In genomic region chr2:55995206-55995605, GRCh38 we compare ENCODE assay signal across 18 cellular contexts.
A peak's percentile ranks its signal among the peaks of the same experiment; 100 is the strongest.
DNase-seq lines count a peak whose midpoint lies in the region; ATAC-seq and TF ChIP-seq lines count a peak whose summit lies in the region.
"Had no signal": no experiment of that assay in that cellular context is flagged by ENCODE, and none has a peak within 500 bp of the region (broad histone marks: within the 10 kb centered on the region; RNA-seq: fewer than 3 reads in every experiment).

No MANE protein-coding gene starts in this region.

- DNase-seq in NCI-H1417 (lab: John Stamatoyannopoulos, UW) (peak in 2 of 3 experiments; percentile 24 to 66), NCI-H1417 treated with DMSO at 0.1 percent for 48 hours (lab: John Stamatoyannopoulos, UW) (no peak), COR-L47 (lab: John Stamatoyannopoulos, UW) (peak; percentile 48), NCI-H748 treated with DMSO at 0.1 percent for 48 hours (lab: John Stamatoyannopoulos, UW) (peak; percentile 1), fibroblast of villous mesenchyme (ENCODE audit: low read depth) (peak; percentile 12), inferior parietal cortex (ENCODE audit: extremely low spot score) (no peak), HuH-7.5 (ENCODE audit: low spot score) (no peak)
- DNase-seq: 8988T; CD8-positive, alpha-beta memory T cell; GF-D8; GOT3; KBM-7; NCI-H1048; NCI-H187; NCI-H510A treated with DMSO at 0.1 percent for 48 hours; T-helper 2 cell had no signal

- TF ChIP-seq CTCF in fibroblast of villous mesenchyme (IDR thresholded peaks at IDR 0.05; ENCODE audit: insufficient read depth, low read depth, low read length), result no peak

- no peak overlapping the region for H3K4me3 ChIP-seq in fibroblast of villous mesenchyme (ENCODE audit: low read depth, low read length)
- H3K4me3 ChIP-seq: BLaER1 treated with 17β-estradiol and CSF1 and Interleukin-3, amounts not matched to agents 10 nM and 100 nM had no signal

- no peak for ATAC-seq in HG03378 (IDR thresholded peaks at IDR 0.05; ENCODE audit: unreplicated experiment)

Comparison
In these comparisons a context has a peak if more than half of its experiments do, and no peak if none do; other contexts are left out.
1. DNase-seq: peak in NCI-H1417 (2 of 3), COR-L47 (single experiment), NCI-H748 treated with DMSO at 0.1 percent for 48 hours (single experiment) and fibroblast of villous mesenchyme (single experiment); none in NCI-H1417 treated with DMSO at 0.1 percent for 48 hours (single experiment), inferior parietal cortex (single experiment) and HuH-7.5 (single experiment).